ENCODE assay signal across 8 cellular contexts in genomic region chr20:46894579-46894958, GRCh38. TPM values are rescaled to one million over a fixed set of nuclear protein-coding genes. Genes with fewer than 3 reads are reported as not detected.
DNase-seq lines count a peak whose midpoint lies in the region; ATAC-seq and TF ChIP-seq lines count a peak whose summit lies in the region.

EYA2 (plus strand) TSS chr20:46894843; CDS start chr20:46990011, 95,168 bp downstream.

- DNase-seq in GM23338 (ENCODE audit: low spot score) (peak; percentile 59), iPS DF 6.9 (ENCODE audit: low read depth, low spot score) (no peak), activated gamma-delta T cell (lab: John Stamatoyannopoulos, UW) (no peak), DMS153 treated with DMSO at 0.1 percent for 48 hours (lab: John Stamatoyannopoulos, UW; ENCODE audit: unreplicated experiment) (no peak)

- H3K9me2 ChIP-seq in GM23338 (ENCODE audit: insufficient read depth) = no peaks in the 10 kb centered on the region

- H3K4me3 ChIP-seq in GM23338 (peak within 1 kb of the TSS; percentile 83), iPS DF 6.9 (ENCODE audit: low read length) (peak within 1 kb of the TSS; percentile 61; the same call in 1 of the 2 replicates), skeletal muscle tissue (ENCODE audit: low read length in 3 of 3) (peak within 1 kb of the TSS; percentile 45 to 64 (median 62))

- peak; percentile 73 for ATAC-seq in GM23338
- no peak for ATAC-seq in HG03442 (IDR thresholded peaks at IDR 0.05; ENCODE audit: unreplicated experiment)
- no peak for ATAC-seq in HG03565 (IDR thresholded peaks at IDR 0.05; ENCODE audit: unreplicated experiment)

- H3K36me3 ChIP-seq in GM23338 (ENCODE audit: insufficient read depth) (no peaks in the 10 kb centered on the region), iPS DF 6.9 (ENCODE audit: control insufficient read depth, insufficient read depth, low read length) (no peaks in the 10 kb centered on the region), skeletal muscle tissue (ENCODE audit: control insufficient read depth in 3 of 3, insufficient read depth in 3 of 3, low read length in 3 of 3) (no peaks in the 10 kb centered on the region)

- WGBS in iPS DF 6.9 (ENCODE audit: insufficient coverage, insufficient read length) = no CpG with 5 or more reads among the region's 52 CpGs

- no peaks in the 10 kb centered on the region for H4K20me1 ChIP-seq in GM23338 (replicated peaks; ENCODE audit: insufficient read depth)

- H3K36me3 Mint-ChIP-seq in GM23338 (ENCODE audit: low read depth) = no peaks in the 10 kb centered on the region

- no peak within 1 kb of the TSS for H3K27ac Mint-ChIP-seq in GM23338

- peaks cover 28% of the 10 kb centered on the region for H3K4me1 Mint-ChIP-seq in GM23338

- TF ChIP-seq CTCF in GM23338 (conservative IDR thresholded peaks at IDR 0.05; ENCODE audit: low read depth in 2 of 2) (no peak), VCaP (conservative IDR thresholded peaks at IDR 0.05) (no peak)

- H3K27me3 ChIP-seq in GM23338 (ENCODE audit: insufficient read depth) (peaks cover 39% of the 10 kb centered on the region), iPS DF 6.9 (ENCODE audit: control insufficient read depth, insufficient read depth, low read length) (peaks cover 13% of the 10 kb centered on the region), skeletal muscle tissue (ENCODE audit: control insufficient read depth in 3 of 3, insufficient read depth in 3 of 3, low read length in 3 of 3) (peaks cover 26 to 38% (median 26%) of the 10 kb centered on the region in 3 donors)

- no peaks in the 10 kb centered on the region for H3K9me3 ChIP-seq in iPS DF 6.9 (ENCODE audit: control insufficient read depth, insufficient read depth, low read length)
- H3K9me3 ChIP-seq in skeletal muscle tissue (ENCODE audit: control insufficient read depth in 3 of 3, low read length in 3 of 3) = peaks cover 0 to 11% (median 0%) of the 10 kb centered on the region in 3 donors

- peak within 1 kb of the TSS in 1 of 3 donors; percentile 50 for H3K9ac ChIP-seq in skeletal muscle tissue (ENCODE audit: low read depth in 1 of 3, low read length in 3 of 3)

- H3K27ac ChIP-seq in GM23338 (ENCODE audit: low read depth) (no peak within 1 kb of the TSS), VCaP (peak within 1 kb of the TSS; percentile 73), iPS DF 6.9 (ENCODE audit: low read length) (no peak within 1 kb of the TSS), skeletal muscle tissue (ENCODE audit: low read depth, low read length) (no peak within 1 kb of the TSS)

- no peaks in the 10 kb centered on the region for H3K79me2 ChIP-seq in GM23338 (replicated peaks; ENCODE audit: insufficient read depth)

- peaks cover 29% of the 10 kb centered on the region for H3K27me3 Mint-ChIP-seq in GM23338 (ENCODE audit: insufficient read depth, low read depth, poor library complexity)

- H3F3A ChIP-seq in GM23338 (replicated peaks; ENCODE audit: low read depth) = no peaks in the 10 kb centered on the region; the same call in 1 of the 2 replicates

- peak within 1 kb of the TSS; percentile 98 for H3K4me2 ChIP-seq in GM23338

- peak within 1 kb of the TSS; percentile 98 for H2AFZ ChIP-seq in GM23338

- no peaks in the 10 kb centered on the region for H3K9me3 Mint-ChIP-seq in GM23338

- H3K4me3 Mint-ChIP-seq in GM23338 = peak within 1 kb of the TSS; percentile 80

- H3K4me1 ChIP-seq in GM23338 (ENCODE audit: insufficient read depth) (peaks cover 17% of the 10 kb centered on the region), iPS DF 6.9 (ENCODE audit: control insufficient read depth, insufficient read depth, low read length) (no peaks in the 10 kb centered on the region), skeletal muscle tissue (ENCODE audit: control insufficient read depth in 3 of 3, insufficient read depth in 3 of 3, low read length in 3 of 3) (no peaks in the 10 kb centered on the region)

TF ChIP-seq in GM23338, 12 proteins besides CTCF, POLR2A, EP300 and RAD21 (continues in another document):
- no peak for TF ChIP-seq ZNF462 (CRISPR knock-in tag; IDR thresholded peaks at IDR 0.05)
- TF ChIP-seq STAT1 (IDR thresholded peaks at IDR 0.05; ENCODE audit: unreplicated experiment) = no peak
- TF ChIP-seq EZH2phosphoT487 (IDR thresholded peaks at IDR 0.05; ENCODE audit: unreplicated experiment) = no peak
- no peak for TF ChIP-seq NANOG (IDR thresholded peaks at IDR 0.05; ENCODE audit: borderline replicate concordance)
- no peak for TF ChIP-seq CREB1 (CRISPR knock-in tag; IDR thresholded peaks at IDR 0.05; ENCODE audit: low read depth)
- TF ChIP-seq ZNF331 (CRISPR knock-in tag; IDR thresholded peaks at IDR 0.05; ENCODE audit: low read depth) = no peak
- no peak for TF ChIP-seq POLR2AphosphoS5 (IDR thresholded peaks at IDR 0.05; ENCODE audit: low read depth)
- TF ChIP-seq EZH2 (IDR thresholded peaks at IDR 0.05; ENCODE audit: low read depth, unreplicated experiment) = no peak
- no peak for TF ChIP-seq ZNF114 (CRISPR knock-in tag; IDR thresholded peaks at IDR 0.05)
- no peak for TF ChIP-seq ETS1 (IDR thresholded peaks at IDR 0.05)

RNA-seq across cellular contexts. Expression of gene EYA2, which starts in this region (rescaled TPM):
- total RNA-seq in GM23338 (2014; rRNA removed; shearing (Covaris generic)) = 0.16 and 0.56 TPM in 2 replicates
- polyA plus RNA-seq in GM23338 (2016; fragmentation: Nextera tagmentation; extraction: Ambion mirVana) = 0.50 and 0.94 TPM in 2 replicates
- total RNA-seq in skeletal muscle tissue = 1.0 TPM

Comparison
In these comparisons a context has a peak if more than half of its experiments do, and no peak if none do; other contexts are left out.
1. Peak in DNase-seq, ATAC-seq, H3K4me3 ChIP-seq and H3K4me2 ChIP-seq in GM23338; RNA of the gene not detected or under 1 TPM.